8 cellular contexts compared by ENCODE assay signal in the genomic region with DNA sequence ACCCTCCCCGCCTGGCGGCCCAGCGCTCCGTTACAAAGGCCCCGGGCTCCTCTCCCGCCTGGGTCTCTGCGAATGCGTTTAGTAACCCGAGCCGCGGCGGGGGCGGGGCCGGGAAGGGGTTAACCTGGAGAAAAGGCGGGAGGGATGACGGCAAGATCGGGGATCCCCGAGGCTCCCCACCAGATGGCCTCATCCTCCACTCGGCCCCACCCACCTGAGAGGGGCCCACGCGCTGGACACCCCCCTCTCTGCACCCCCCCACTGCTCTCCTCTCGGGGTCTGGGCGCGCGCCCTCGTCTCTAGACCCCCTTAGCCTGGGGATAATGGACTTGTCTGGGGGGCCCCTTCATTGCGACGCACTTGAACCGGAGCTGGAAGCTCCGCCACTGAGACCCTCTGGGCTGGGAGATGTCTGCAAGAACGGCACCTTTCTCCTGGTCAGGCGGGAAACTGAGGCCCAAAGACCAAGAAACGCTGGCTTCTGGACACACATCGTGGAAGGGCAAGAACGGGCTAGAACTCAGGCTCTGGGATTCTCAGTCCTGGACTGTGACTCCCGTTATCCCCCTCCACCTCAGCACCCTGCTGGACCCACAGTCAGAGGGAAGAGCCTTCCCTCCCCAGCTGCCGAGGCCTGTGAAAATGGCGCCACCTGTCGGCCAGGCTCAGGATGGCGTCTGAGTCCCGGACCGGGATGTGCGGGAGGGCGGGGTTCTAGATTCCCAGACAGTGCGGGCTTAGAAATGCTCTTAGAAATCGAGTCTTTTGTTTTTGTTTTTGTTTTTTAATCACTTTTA. TPM values are rescaled to one million over a fixed set of nuclear protein-coding genes. Genes with fewer than 3 reads are reported as not detected.
DNase-seq lines count a peak whose midpoint lies in the region; ATAC-seq, FAIRE-seq and TF ChIP-seq lines count a peak whose summit lies in the region.

No MANE protein-coding gene starts in this region.

- no peak overlapping the region for H2BK12ac ChIP-seq in H9 (ENCODE audit: insufficient read length, low read depth, low read length)

- no peak overlapping the region for H4K91ac ChIP-seq in H9 (ENCODE audit: insufficient read length, low read depth, low read length)

- peaks cover 0 to 3% (median 0%) of the 10 kb centered on the region in 3 experiments; a peak in 2 of 7 replicates for H3K36me3 Mint-ChIP-seq in H9 (ENCODE audit: insufficient read depth in 1 of 3, low read depth in 3 of 3)
- no peaks in the 10 kb centered on the region for H3K36me3 Mint-ChIP-seq in activated B cell treated with CpG ODN at 0.5 μM for 24 hours (ENCODE audit: low read depth)

- H3K23me2 ChIP-seq in H9 (ENCODE audit: insufficient read length, low read depth, low read length, poor library complexity, severe bottlenecking), result peaks cover 17% of the 10 kb centered on the region

- WGBS in H9 (ENCODE audit: extremely low coverage, insufficient read length, low lambda C conversion rate), result no CpG with 5 or more reads among the region's 46 CpGs

- H3K27me3 Mint-ChIP-seq in H9 (ENCODE audit: low read depth) (peaks cover 59% of the 10 kb centered on the region), activated B cell treated with CpG ODN at 0.5 μM for 24 hours (peaks cover 32% of the 10 kb centered on the region)

- no peaks in the 10 kb centered on the region for H4K20me1 ChIP-seq in H9 (ENCODE audit: control insufficient read depth, insufficient read depth, insufficient read length)

- CTCF ChIA-PET in activated B cell treated with CpG ODN at 0.5 μM for 24 hours (lab: Charles Lee), result interaction anchor here (0.6 to 3.7 kb wide), 10 partner anchors 11 to 459 kb away, joined by 3 to 19 read pairs (median 5); no protein-coding TSS in a partner anchor

- H3K9ac ChIP-seq in H9 (ENCODE audit: extremely low read depth, insufficient read length, low read length), result no peak overlapping the region

- POLR2A ChIA-PET in activated B cell treated with CpG ODN at 0.5 μM for 24 hours (lab: Charles Lee), result interaction anchor here (0.5 to 3.9 kb wide), 4 partner anchors 19 to 159 kb away, joined by 4 to 25 read pairs (median 6); no protein-coding TSS in a partner anchor

- peak overlapping the region; percentile 69 for H3K4me2 ChIP-seq in H9 (ENCODE audit: insufficient read depth, insufficient read length, low read length)

- peak overlapping the region; percentile 94 for H3K14ac ChIP-seq in H9 (ENCODE audit: insufficient read depth, low read length)

- peaks cover 7% of the 10 kb centered on the region for H3K4me1 ChIP-seq in H9 (ENCODE audit: insufficient read depth, low read length)

- H3K23ac ChIP-seq in H9 (ENCODE audit: insufficient read length, low read depth, low read length), result no peak overlapping the region

- H3K79me2 ChIP-seq in H9 (ENCODE audit: insufficient read depth, low read length), result no peaks in the 10 kb centered on the region

- H2BK15ac ChIP-seq in H9 (ENCODE audit: low read depth, low read length), result no peak overlapping the region

- H4K8ac ChIP-seq in H9 (replicated peaks; ENCODE audit: insufficient read length, low read depth, low read length), result no peak overlapping the region

- no peak overlapping the region for H2AK5ac ChIP-seq in H9 (ENCODE audit: insufficient read length, low read length)

- peak; percentile 66 for ATAC-seq in activated B cell treated with CpG ODN at 0.5 μM for 24 hours (ENCODE audit: low read depth)
- no peak for ATAC-seq in HG03354 (IDR thresholded peaks at IDR 0.05; ENCODE audit: poor library complexity, severe bottlenecking, unreplicated experiment)

- peak overlapping the region; percentile 91 for H3K18ac ChIP-seq in H9 (ENCODE audit: insufficient read length, low read depth, low read length)

- peak; percentile 73 for DNase-seq in AG10803 (ENCODE audit: low read depth)
- peak; percentile 92 for DNase-seq in H9
- peak; percentile 96 for DNase-seq in NCI-H345 (lab: John Stamatoyannopoulos, UW)
- DNase-seq in activated B cell treated with CpG ODN at 0.5 μM for 24 hours, result peak; percentile 82
- peak; percentile 68 for DNase-seq in bronchial epithelial cell (ENCODE audit: low read depth)
- DNase-seq in iris pigment epithelial cell (ENCODE audit: low read depth), result peak; percentile 82
- peak; percentile 58 to 76 for DNase-seq in stimulated activated CD4-positive, alpha-beta T cell treated with anti-CD3 and anti-CD28 coated beads, Interleukin-1b, Interleukin-23, amount 100 ng/mL, for 1 hour (ENCODE audit: low read depth in 2 of 2)

- H3K9me3 Mint-ChIP-seq in H9 (no peaks in the 10 kb centered on the region), activated B cell treated with CpG ODN at 0.5 μM for 24 hours (no peaks in the 10 kb centered on the region)

- H3K4ac ChIP-seq in H9 (ENCODE audit: low read depth, low read length), result no peak overlapping the region

- H3K27me3 ChIP-seq in H9 (ENCODE audit: insufficient read depth, low read length) (peaks cover 10% of the 10 kb centered on the region; the same call in 1 of the 2 replicates), bronchial epithelial cell (ENCODE audit: control insufficient read depth, insufficient read depth, low read length) (no peaks in the 10 kb centered on the region)

- no peak overlapping the region for H2AFZ ChIP-seq in H9 (ENCODE audit: low read length)

- H3K4me3 ChIP-seq in AG10803 (ENCODE audit: low read length) (peak overlapping the region; percentile 53), bronchial epithelial cell (ENCODE audit: low read depth, low read length) (no peak overlapping the region)

- no peak overlapping the region for H2BK5ac ChIP-seq in H9 (ENCODE audit: insufficient read length, low read length)

- TF ChIP-seq CTCF in AG10803 (conservative IDR thresholded peaks at IDR 0.05; ENCODE audit: low read length) (peak; percentile 96), H9 (conservative IDR thresholded peaks at IDR 0.05) (peak; percentile 99), activated B cell treated with CpG ODN at 0.5 μM for 24 hours (IDR thresholded peaks at IDR 0.05) (peak; percentile 60), bronchial epithelial cell (IDR thresholded peaks at IDR 0.05; ENCODE audit: insufficient read depth, low read length, severe bottlenecking) (peak; percentile 94)

- H4K5ac ChIP-seq in H9 (ENCODE audit: insufficient read length, low read depth, low read length), result no peak overlapping the region

- no peak overlapping the region for H3K27ac ChIP-seq in H9 (ENCODE audit: insufficient read length, low read depth, low read length)

- intact Hi-C loops in activated B cell treated with CpG ODN at 0.5 μM for 24 hours (cut with micrococcal nuclease), result loop anchor here (1.0 to 5.0 kb wide), 9 partner anchors 16 to 459 kb away; a partner anchor contains a TSS

- no peak for FAIRE-seq in bronchial epithelial cell (lab: Jason Lieb, UNC)

- no peak overlapping the region for H2BK20ac ChIP-seq in H9 (ENCODE audit: low read depth, low read length, poor library complexity, severe bottlenecking)

- H2BK120ac ChIP-seq in H9 (ENCODE audit: low read depth, low read length, poor library complexity, severe bottlenecking), result no peak overlapping the region

- no peak overlapping the region for H3K56ac ChIP-seq in H9 (ENCODE audit: insufficient read length, low read depth, low read length)

- H3K4me3 Mint-ChIP-seq in H9 (peak overlapping the region; percentile 77 to 88), activated B cell treated with CpG ODN at 0.5 μM for 24 hours (no peak overlapping the region)

- no peaks in the 10 kb centered on the region for H3K79me1 ChIP-seq in H9 (ENCODE audit: insufficient read depth, low read depth, low read length, poor library complexity, severe bottlenecking)

- peak overlapping the region in 1 of 3 experiments; percentile 62; a peak in 3 of 7 replicates for H3K27ac Mint-ChIP-seq in H9
- H3K27ac Mint-ChIP-seq in activated B cell treated with CpG ODN at 0.5 μM for 24 hours, result no peak overlapping the region

- no peaks in the 10 kb centered on the region for H3K9me3 ChIP-seq in H9 (ENCODE audit: control insufficient read depth, low read depth, low read length)

- no peaks in the 10 kb centered on the region for H3K36me3 ChIP-seq in bronchial epithelial cell (ENCODE audit: control insufficient read depth, insufficient read depth, low read length)

- H3K4me1 Mint-ChIP-seq in H9 (peaks cover 39 to 57% of the 10 kb centered on the region in 2 experiments), activated B cell treated with CpG ODN at 0.5 μM for 24 hours (peaks cover 46% of the 10 kb centered on the region)

- no peak overlapping the region for H3T11ph ChIP-seq in H9 (ENCODE audit: low read length)

RNA-seq across cellular contexts. Expression of a gene that starts 2.9 kb away (rescaled TPM):
- total RNA-seq in H9 (2021), result 115 and 129 TPM in 2 replicates
- total RNA-seq in activated B cell treated with CpG ODN at 0.5 μM for 24 hours, result 57.2 and 75.1 TPM in 2 replicates
- total RNA-seq in bronchial epithelial cell, result 20.7 and 21.6 TPM in 2 replicates

RNA-seq across cellular contexts. Expression of a gene that starts 21.6 kb away (rescaled TPM):
- total RNA-seq in H9 (2021), result 90.9 and 92.9 TPM in 2 replicates
- total RNA-seq in activated B cell treated with CpG ODN at 0.5 μM for 24 hours, result 184 and 213 TPM in 2 replicates
- total RNA-seq in bronchial epithelial cell, result 29.2 and 29.4 TPM in 2 replicates
